Comparison of ENCODE assay signal across 8 cellular contexts in genomic region chr19:55580628-55581144, GRCh38. TPM values are rescaled to one million over a fixed set of nuclear protein-coding genes. Genes with fewer than 3 reads are reported as not detected.
A peak's percentile ranks its signal among the peaks of the same experiment; 100 is the strongest.
DNase-seq lines count a peak whose midpoint lies in the region; ATAC-seq and TF ChIP-seq lines count a peak whose summit lies in the region.

TSS of gene ZNF579 (minus strand) at chr19:55580848. CDS start at chr19:55579639, 1,209 bp downstream.

- H3K4me1 ChIP-seq in HAP-1 = peaks cover 4% of the 10 kb centered on the region
- H3K4me1 ChIP-seq in smooth muscle cell (ENCODE audit: low read depth) = peaks cover 2% of the 10 kb centered on the region

- no peaks in the 10 kb centered on the region for H3K27me3 ChIP-seq in BJ (ENCODE audit: control insufficient read depth, insufficient read depth, low read length)
- H3K27me3 ChIP-seq in HAP-1 (ENCODE audit: low read depth) = no peaks in the 10 kb centered on the region
- H3K27me3 ChIP-seq in WERI-Rb-1 (ENCODE audit: insufficient read depth, low read depth, severe bottlenecking) = no peaks in the 10 kb centered on the region
- no peaks in the 10 kb centered on the region for H3K27me3 ChIP-seq in smooth muscle cell (ENCODE audit: low read depth)

- H3K9me3 ChIP-seq in HAP-1 (0 out of 2 replicates have a peak, but pooled peaks cover 3% of the 10 kb centered on the region), WERI-Rb-1 (ENCODE audit: severe bottlenecking) (no peaks in the 10 kb centered on the region), smooth muscle cell (replicated peaks; ENCODE audit: low read depth) (no peaks in the 10 kb centered on the region)

- H3K4me3 ChIP-seq in BJ (ENCODE audit: low read depth, low read length) (peak within 1 kb of the TSS; percentile 97), HAP-1 (peak within 1 kb of the TSS; percentile 82), WERI-Rb-1 (ENCODE audit: low read depth, low read length) (peak within 1 kb of the TSS; percentile 95), cardiac fibroblast (replicated peaks in 1 of 2; ENCODE audit: low read depth in 2 of 2, low read length in 2 of 2) (peak within 1 kb of the TSS; percentile 65 to 99), smooth muscle cell (peak within 1 kb of the TSS; percentile 96)

- POLR2A ChIA-PET in BJ (lab: Charles Lee) = no interaction called here

- CTCF ChIA-PET in BJ (lab: Yijun Ruan, JAX) = interaction anchor here (0.6 to 1.3 kb wide), 3 partner anchors 26 to 113 kb away, joined by 3 to 5 read pairs (median 3); no protein-coding TSS in a partner anchor

- H4K20me1 ChIP-seq in smooth muscle cell (ENCODE audit: low read depth) = no peaks in the 10 kb centered on the region

- peaks cover 13% of the 10 kb centered on the region for H3K79me2 ChIP-seq in smooth muscle cell (ENCODE audit: low read depth)

- H3K36me3 ChIP-seq in BJ (ENCODE audit: control insufficient read depth, insufficient read depth, low read length) (peaks cover 3% of the 10 kb centered on the region), HAP-1 (replicated peaks) (peaks cover 5% of the 10 kb centered on the region), WERI-Rb-1 (peaks cover 18% of the 10 kb centered on the region), smooth muscle cell (ENCODE audit: low read depth) (no peaks in the 10 kb centered on the region)

- H3K4me2 ChIP-seq in smooth muscle cell = peak within 1 kb of the TSS; percentile 92

- 8% methylated on average over 10 of the region's 24 CpGs for WGBS in smooth muscle cell (ENCODE audit: low lambda C conversion rate)

- peak within 1 kb of the TSS; percentile 91 for H3K9ac ChIP-seq in smooth muscle cell (ENCODE audit: low read depth)

- in situ Hi-C loops in HAP-1 (cut with MboI; ENCODE audit: low sequenced_read_pairs) = no loop called here

- no peak for ATAC-seq in GM21786 (IDR thresholded peaks at IDR 0.05; ENCODE audit: unreplicated experiment)

- peak within 1 kb of the TSS; percentile 80 for H2AFZ ChIP-seq in smooth muscle cell (ENCODE audit: low read depth)

- H3K27ac ChIP-seq in WERI-Rb-1 = peak within 1 kb of the TSS; percentile 90
- H3K27ac ChIP-seq in smooth muscle cell (ENCODE audit: low read depth) = peak within 1 kb of the TSS; percentile 68

- TF ChIP-seq CTCF in BJ (IDR thresholded peaks at IDR 0.05; ENCODE audit: insufficient read depth, low read depth, low read length) (no peak), WERI-Rb-1 (IDR thresholded peaks at IDR 0.05; ENCODE audit: low read depth, low read length) (no peak), cardiac fibroblast (IDR thresholded peaks at IDR 0.05; ENCODE audit: low read depth, low read length) (no peak), smooth muscle cell (IDR thresholded peaks at IDR 0.05; ENCODE audit: borderline replicate concordance, insufficient read depth, poor library complexity, severe bottlenecking) (no peak)

- DNase-seq in BJ (ENCODE audit: low read depth) = no peak
- DNase-seq in HAP-1 (ENCODE audit: low spot score in 2 of 2) = peak; percentile 77 to 95
- peak; percentile 85 for DNase-seq in NCI-H2171 treated with DMSO at 0.1 percent for 48 hours (lab: John Stamatoyannopoulos, UW)
- DNase-seq in WERI-Rb-1 = peak; percentile 94
- DNase-seq in cardiac fibroblast (ENCODE audit: low read depth in 2 of 2) = peak; percentile 93 to 94
- DNase-seq in iris pigment epithelial cell (ENCODE audit: low read depth) = peak; percentile 90
- DNase-seq in smooth muscle cell (lab: John Stamatoyannopoulos, UW; ENCODE audit: unreplicated experiment) = peak; percentile 51

- peaks cover 5% of the 10 kb centered on the region for H3F3A ChIP-seq in smooth muscle cell (ENCODE audit: low read depth)

RNA-seq across cellular contexts. Expression of gene ZNF579, which starts in this region (rescaled TPM):
- polyA plus RNA-seq in BJ (2011; rRNA removed) = 2.6 and 3.8 TPM in 2 replicates
- 4.2 and 10.1 TPM in 2 replicates for polyA minus RNA-seq in BJ (2011; rRNA and poly(A)+ RNA removed)
- 4.2 TPM in 2 replicates for total RNA-seq in smooth muscle cell
- 15.1 and 15.8 TPM in 2 replicates for polyA plus RNA-seq in smooth muscle cell
